In genomic region chr1:6784560-6785317, GRCh38 we compare ENCODE assay signal across 8 cellular contexts. TPM values are rescaled to one million over a fixed set of nuclear protein-coding genes. Genes with fewer than 3 reads are reported as not detected.
A peak's percentile ranks its signal among the peaks of the same experiment; 100 is the strongest.
DNase-seq lines count a peak whose midpoint lies in the region; TF ChIP-seq lines count a peak whose summit lies in the region.

No MANE protein-coding gene starts in this region.

- H3K27ac Mint-ChIP-seq in activated naive CD4-positive, alpha-beta T cell treated with anti-CD3 and anti-CD28 coated beads for 36 hours, result peak overlapping the region; percentile 69
- peak overlapping the region; percentile 87 for H3K27ac Mint-ChIP-seq in neural progenitor cell

- H4K20me1 ChIP-seq in neural progenitor cell (ENCODE audit: low read depth), result peaks cover 39% of the 10 kb centered on the region

- H3K9me3 ChIP-seq in SJSA1 (replicated peaks) (no peaks in the 10 kb centered on the region), neural progenitor cell (ENCODE audit: low read depth) (no peaks in the 10 kb centered on the region), stomach smooth muscle (ENCODE audit: control insufficient read depth in 2 of 2, low read length in 2 of 2) (no peaks in the 10 kb centered on the region)

- H3K27me3 ChIP-seq in SJSA1 (replicated peaks), result no peaks in the 10 kb centered on the region
- no peaks in the 10 kb centered on the region for H3K27me3 ChIP-seq in neural progenitor cell
- no peaks in the 10 kb centered on the region for H3K27me3 ChIP-seq in stomach smooth muscle (ENCODE audit: control insufficient read depth in 1 of 2, insufficient read depth in 2 of 2, low read length in 2 of 2)

- peak overlapping the region; percentile 78 for H3K4me2 ChIP-seq in neural progenitor cell

- H3K36me3 ChIP-seq in SJSA1 (peaks cover 10% of the 10 kb centered on the region), neural progenitor cell (no peaks in the 10 kb centered on the region), stomach smooth muscle (ENCODE audit: control insufficient read depth in 2 of 2, insufficient read depth in 2 of 2, low read length in 2 of 2) (no peaks in the 10 kb centered on the region)

- H3K9me3 Mint-ChIP-seq in activated naive CD4-positive, alpha-beta T cell treated with anti-CD3 and anti-CD28 coated beads for 36 hours, result no peaks in the 10 kb centered on the region
- no peaks in the 10 kb centered on the region for H3K9me3 Mint-ChIP-seq in neural progenitor cell

- H3K4me3 Mint-ChIP-seq in activated naive CD4-positive, alpha-beta T cell treated with anti-CD3 and anti-CD28 coated beads for 36 hours, result peak overlapping the region; percentile 79
- H3K4me3 Mint-ChIP-seq in neural progenitor cell, result peak overlapping the region; percentile 95

- CTCF ChIA-PET in activated naive CD4-positive, alpha-beta T cell treated with anti-CD3 and anti-CD28 coated beads for 36 hours (lab: Charles Lee), result interaction anchor here (0.6 to 1.5 kb wide), 2 partner anchors 41 to 1122 kb away, joined by 3 to 4 read pairs; no protein-coding TSS in a partner anchor

- peaks cover 41% of the 10 kb centered on the region for H3K4me1 Mint-ChIP-seq in activated naive CD4-positive, alpha-beta T cell treated with anti-CD3 and anti-CD28 coated beads for 36 hours (ENCODE audit: low read depth)
- peaks cover 38% of the 10 kb centered on the region for H3K4me1 Mint-ChIP-seq in neural progenitor cell

- H3K9ac ChIP-seq in neural progenitor cell (peak overlapping the region; percentile 68), stomach smooth muscle (ENCODE audit: low read length in 2 of 2) (peak overlapping the region; percentile 47 to 91)

- DNase-seq in GM03348 (ENCODE audit: low spot score), result peak; percentile 100
- peak; percentile 100 for DNase-seq in HFF-Myc (ENCODE audit: extremely low read depth, low read depth)
- peak; percentile 100 for DNase-seq in MV-4-11 (lab: John Stamatoyannopoulos, UW)
- peak; percentile 100 for DNase-seq in SJSA1 (ENCODE audit: low read depth in 1 of 2, low spot score in 2 of 2)
- DNase-seq in activated naive CD4-positive, alpha-beta T cell treated with anti-CD3 and anti-CD28 coated beads for 36 hours, result peak; percentile 100
- DNase-seq in foreskin melanocyte, result peak; percentile 100
- DNase-seq in neural progenitor cell (ENCODE audit: low spot score), result peak; percentile 100

- H3K4me1 ChIP-seq in SJSA1 (replicated peaks), result peaks cover 23% of the 10 kb centered on the region
- peaks cover 26% of the 10 kb centered on the region for H3K4me1 ChIP-seq in neural progenitor cell
- peaks cover 17% of the 10 kb centered on the region for H3K4me1 ChIP-seq in stomach smooth muscle (ENCODE audit: control insufficient read depth, insufficient read depth, low read length)

- H2AFZ ChIP-seq in neural progenitor cell (replicated peaks), result peak overlapping the region; percentile 91

- intact Hi-C loops in activated naive CD4-positive, alpha-beta T cell treated with anti-CD3 and anti-CD28 coated beads for 36 hours (cut with micrococcal nuclease), result loop anchor here (1.0 to 10.0 kb wide), 6 partner anchors 42 to 990 kb away; partner anchors contain the start of genes DNAJC11 and VAMP3

- no peaks in the 10 kb centered on the region for H3K27me3 Mint-ChIP-seq in activated naive CD4-positive, alpha-beta T cell treated with anti-CD3 and anti-CD28 coated beads for 36 hours (ENCODE audit: low read depth)
- H3K27me3 Mint-ChIP-seq in neural progenitor cell (ENCODE audit: insufficient read depth, low read depth), result peaks cover 6% of the 10 kb centered on the region

- TF ChIP-seq CTCF in HFF-Myc (IDR thresholded peaks at IDR 0.05; ENCODE audit: low read depth, low read length, missing control alignments) (no peak), neural progenitor cell (IDR thresholded peaks at IDR 0.05) (no peak)

- peak overlapping the region; percentile 73 for H3K4me3 ChIP-seq in HFF-Myc (replicated peaks; ENCODE audit: low read depth, low read length)
- peak overlapping the region; percentile 90 for H3K4me3 ChIP-seq in SJSA1
- peak overlapping the region; percentile 83 for H3K4me3 ChIP-seq in neural progenitor cell
- peak overlapping the region; percentile 73 to 78 for H3K4me3 ChIP-seq in stomach smooth muscle (ENCODE audit: low read length in 2 of 2)

- H3F3A ChIP-seq in neural progenitor cell (ENCODE audit: low read depth), result peaks cover 5% of the 10 kb centered on the region

- H3K27ac ChIP-seq in SJSA1, result peak overlapping the region; percentile 98
- H3K27ac ChIP-seq in neural progenitor cell, result peak overlapping the region; percentile 93
- peak overlapping the region; percentile 95 for H3K27ac ChIP-seq in stomach smooth muscle (ENCODE audit: low read length)

- peaks cover 6% of the 10 kb centered on the region for H3K36me3 Mint-ChIP-seq in activated naive CD4-positive, alpha-beta T cell treated with anti-CD3 and anti-CD28 coated beads for 36 hours (ENCODE audit: low read depth)
- peaks cover 22% of the 10 kb centered on the region for H3K36me3 Mint-ChIP-seq in neural progenitor cell

- H3K79me2 ChIP-seq in neural progenitor cell (ENCODE audit: low read depth), result peaks cover 54% of the 10 kb centered on the region

RNA-seq across cellular contexts. Expression of gene CAMTA1, which starts 0.5 kb away (rescaled TPM):
- 136 and 171 TPM in 2 replicates for total RNA-seq in SJSA1 (2014; rRNA removed; shearing (Covaris generic))
- 10 to 100 TPM; 61.5 to 70.9 TPM for total RNA-seq in activated naive CD4-positive, alpha-beta T cell treated with anti-CD3 and anti-CD28 coated beads for 36 hours
- total RNA-seq in neural progenitor cell (ENCODE audit: low replicate concordance), result 161 and 268 TPM in 2 replicates

Comparison
In these comparisons a context has a peak if more than half of its experiments do, and no peak if none do; other contexts are left out.
1. Peak in every context shown above with its lines: DNase-seq, H3K4me3 ChIP-seq and H3K27ac ChIP-seq.